In the genomic region with DNA sequence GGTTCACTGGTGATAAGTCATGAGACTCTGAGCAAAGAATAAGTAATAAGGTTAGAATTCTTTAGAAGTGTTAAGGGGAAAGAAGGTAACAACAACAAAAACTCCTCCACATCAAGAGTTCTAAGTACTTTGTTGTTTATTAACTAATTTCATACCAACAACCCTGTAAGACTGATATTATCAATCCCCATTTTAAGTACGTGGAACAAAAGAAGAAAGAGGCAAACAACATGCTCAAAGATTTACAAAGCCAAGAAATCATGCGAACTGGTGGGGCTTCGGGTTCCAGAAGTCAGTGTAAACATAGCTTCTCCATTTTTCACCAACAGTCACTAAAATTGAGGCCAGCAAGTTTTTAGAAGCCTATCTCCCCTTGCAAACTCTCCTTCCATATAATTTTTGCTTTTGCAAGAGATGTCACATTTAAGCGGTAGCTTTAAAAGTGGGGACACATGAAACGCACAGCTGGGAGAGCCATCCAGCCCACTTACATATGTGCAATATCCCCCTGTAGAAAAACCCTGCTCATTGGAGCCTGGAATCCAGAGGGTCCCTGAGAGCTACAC, we compare ENCODE assay signal across 8 cellular contexts. TPM values are rescaled to one million over a fixed set of nuclear protein-coding genes. Genes with fewer than 3 reads are reported as not detected.
DNase-seq lines count a peak whose midpoint lies in the region; ATAC-seq and TF ChIP-seq lines count a peak whose summit lies in the region.

No MANE protein-coding gene starts in this region.

- peaks cover 6% of the 10 kb centered on the region for H3K27me3 Mint-ChIP-seq in CD4-positive, CD25-positive, alpha-beta regulatory T cell
- H3K27me3 Mint-ChIP-seq in natural killer cell (ENCODE audit: low read depth in 2 of 2): peaks cover 0 to 4% of the 10 kb centered on the region in 2 donors

- intact Hi-C loops in natural killer cell (cut with micrococcal nuclease): loop anchor here (5.0 to 10.0 kb wide), 2 partner anchors 100 to 198 kb away; a partner anchor contains a TSS

- peaks cover 47% of the 10 kb centered on the region for H3K4me1 ChIP-seq in CD4-positive, CD25-positive, alpha-beta regulatory T cell (ENCODE audit: control insufficient read depth, insufficient read depth, low read length, poor library complexity, severe bottlenecking)

- DNase-seq in CD4-positive, CD25-positive, alpha-beta regulatory T cell: no peak
- DNase-seq in LNCaP clone FGC (ENCODE audit: low read depth) (no peak), choroid plexus epithelial cell (ENCODE audit: low read depth) (no peak), natural killer cell (no peak), GM10248 (ENCODE audit: extremely low spot score) (no peak), NCI-H510A treated with DMSO at 0.1 percent for 48 hours (lab: John Stamatoyannopoulos, UW) (no peak), islet precursor cell (no peak), T-helper 9 cell (no peak)

- peaks cover 3% of the 10 kb centered on the region for H3K27me3 ChIP-seq in CD4-positive, CD25-positive, alpha-beta regulatory T cell (ENCODE audit: control insufficient read depth, insufficient read depth, low read length)

- peak overlapping the region; percentile 93 to 100 (median 98) for H3K4me3 Mint-ChIP-seq in CD4-positive, CD25-positive, alpha-beta regulatory T cell
- H3K4me3 Mint-ChIP-seq in natural killer cell: peak overlapping the region; percentile 98

- no peaks in the 10 kb centered on the region for H3K36me3 Mint-ChIP-seq in CD4-positive, CD25-positive, alpha-beta regulatory T cell
- H3K36me3 Mint-ChIP-seq in natural killer cell: no peaks in the 10 kb centered on the region

- no peaks in the 10 kb centered on the region for H3K9me3 ChIP-seq in CD4-positive, CD25-positive, alpha-beta regulatory T cell (ENCODE audit: control insufficient read depth in 2 of 2, low read length in 2 of 2)

- CTCF ChIA-PET in GM10248 (lab: Yijun Ruan, JAX): interaction anchor here (1.1 to 2.1 kb wide), 4 partner anchors 8 to 260 kb away, joined by 3 to 8 read pairs (median 4); no protein-coding TSS in a partner anchor

- H3K9me3 Mint-ChIP-seq in CD4-positive, CD25-positive, alpha-beta regulatory T cell: no peaks in the 10 kb centered on the region
- no peaks in the 10 kb centered on the region for H3K9me3 Mint-ChIP-seq in natural killer cell

- TF ChIP-seq CTCF in LNCaP clone FGC (IDR thresholded peaks at IDR 0.05; ENCODE audit: control insufficient read depth, extremely low read depth, insufficient read depth) (no peak), choroid plexus epithelial cell (conservative IDR thresholded peaks at IDR 0.05; ENCODE audit: low read depth, low read length) (no peak), natural killer cell (IDR thresholded peaks at IDR 0.05) (no peak), GM10248 (IDR thresholded peaks at IDR 0.05; ENCODE audit: control extremely low read depth, extremely low read depth, low read depth, missing control alignments) (no peak)

- ATAC-seq in CD4-positive, CD25-positive, alpha-beta regulatory T cell (ENCODE audit: low read depth in 2 of 2): no peak
- ATAC-seq in natural killer cell: no peak

- peak overlapping the region; percentile 92 to 99 (median 97) for H3K27ac Mint-ChIP-seq in CD4-positive, CD25-positive, alpha-beta regulatory T cell
- H3K27ac Mint-ChIP-seq in natural killer cell: peak overlapping the region; percentile 88 to 97

- POLR2A ChIA-PET in GM10248 (lab: Yijun Ruan, JAX): interaction anchor here (0.6 to 0.9 kb wide), 2 partner anchors 58 to 261 kb away, joined by 4 read pairs; a partner anchor contains a TSS

- peak overlapping the region; percentile 90 for H3K4me3 ChIP-seq in CD4-positive, CD25-positive, alpha-beta regulatory T cell (ENCODE audit: low read depth, low read length)
- H3K4me3 ChIP-seq in LNCaP clone FGC (ENCODE audit: low read depth, low read length) (peak overlapping the region; percentile 79), choroid plexus epithelial cell (ENCODE audit: low read depth, low read length) (peak overlapping the region; percentile 89)

- H3K36me3 ChIP-seq in CD4-positive, CD25-positive, alpha-beta regulatory T cell (ENCODE audit: control insufficient read depth, insufficient read depth, low read length): no peaks in the 10 kb centered on the region

- H3K27ac ChIP-seq in CD4-positive, CD25-positive, alpha-beta regulatory T cell (ENCODE audit: insufficient read depth, low read length, poor library complexity, severe bottlenecking): peak overlapping the region; percentile 87

- peaks cover 19 to 70% (median 52%) of the 10 kb centered on the region in 4 donors for H3K4me1 Mint-ChIP-seq in CD4-positive, CD25-positive, alpha-beta regulatory T cell
- H3K4me1 Mint-ChIP-seq in natural killer cell: peaks cover 43 to 52% of the 10 kb centered on the region in 2 donors

RNA-seq across cellular contexts. Expression of a gene that starts 0.9 kb away (rescaled TPM):
- total RNA-seq in CD4-positive, CD25-positive, alpha-beta regulatory T cell: 54.3 TPM
- 10 to 100 TPM in 3 of 4 donors, 1 to 10 TPM in 1; 7.2 to 18.0 (median 14.0) TPM for polyA plus RNA-seq in CD4-positive, CD25-positive, alpha-beta regulatory T cell
- 10 to 100 TPM; 34.3 to 54.3 (median 42.7) TPM for total RNA-seq in natural killer cell

RNA-seq across cellular contexts. Expression of a gene that starts 22.9 kb away (rescaled TPM):
- total RNA-seq in CD4-positive, CD25-positive, alpha-beta regulatory T cell: 55.9 TPM
- polyA plus RNA-seq in CD4-positive, CD25-positive, alpha-beta regulatory T cell: 10 to 100 TPM; 25.3 to 42.8 (median 35.9) TPM
- 10 to 100 TPM; 57.1 to 71.8 (median 58.2) TPM for total RNA-seq in natural killer cell

RNA-seq across cellular contexts. Expression of a gene that starts 58.1 kb away (rescaled TPM):
- total RNA-seq in CD4-positive, CD25-positive, alpha-beta regulatory T cell: 32.8 TPM
- polyA plus RNA-seq in CD4-positive, CD25-positive, alpha-beta regulatory T cell: 1 to 10 TPM; 1.7 to 5.7 (median 4.0) TPM
- total RNA-seq in natural killer cell: 10 to 100 TPM; 21.3 to 31.7 (median 25.1) TPM
